In genomic region chr12:94209240-94209639, GRCh38 we compare ENCODE assay signal across 16 cellular contexts.
DNase-seq lines count a peak whose midpoint lies in the region; ATAC-seq and TF ChIP-seq lines count a peak whose summit lies in the region.
"Had no signal": no experiment of that assay in that cellular context is flagged by ENCODE, and none has a peak within 500 bp of the region (broad histone marks: within the 10 kb centered on the region; RNA-seq: fewer than 3 reads in every experiment).

No MANE protein-coding gene starts in this region.

- peaks cover 7% of the 10 kb centered on the region for H3K36me3 Mint-ChIP-seq in CD4-positive, alpha-beta T cell (ENCODE audit: low read depth)
- peaks cover 1% of the 10 kb centered on the region for H3K36me3 Mint-ChIP-seq in activated CD4-positive, alpha-beta memory T cell treated with anti-CD3 and anti-CD28 coated beads for 36 hours

- peak in 1 of 2 donors; percentile 38 for TF ChIP-seq RAD21 in liver (IDR thresholded peaks at IDR 0.05)

- H3K9me3 ChIP-seq in CD4-positive, alpha-beta T cell (ENCODE audit: control insufficient read depth, low read length), result no peaks in the 10 kb centered on the region
- H3K9me3 ChIP-seq in liver (ENCODE audit: control insufficient read depth in 4 of 4, low read length in 3 of 4) (no peaks in the 10 kb centered on the region), lower lobe of right lung (no peaks in the 10 kb centered on the region)
- H3K9me3 ChIP-seq: BE2C, body of pancreas had no signal

- H3K9me3 Mint-ChIP-seq in CD4-positive, alpha-beta T cell, result peaks cover 6% of the 10 kb centered on the region
- H3K9me3 Mint-ChIP-seq in activated CD4-positive, alpha-beta memory T cell treated with anti-CD3 and anti-CD28 coated beads for 36 hours, result no peaks in the 10 kb centered on the region

- peak overlapping the region; percentile 55 for H3K4me3 ChIP-seq in GM12865 (ENCODE audit: low read depth, low read length)
- no peak overlapping the region for H3K4me3 ChIP-seq in liver (ENCODE audit: low read depth in 1 of 3, low read length in 3 of 3)
- no peak overlapping the region for H3K4me3 ChIP-seq in lower lobe of right lung
- H3K4me3 ChIP-seq: body of pancreas, SK-N-MC, skin epidermis had no signal

- intact Hi-C loops in CD4-positive, alpha-beta T cell (cut with DNase I, micrococcal nuclease), result loop anchor here in 1 of 2 experiments (2.0 kb wide), 1 partner anchor 60 kb away; the partner anchor contains the start of gene PLXNC1
- intact Hi-C loops in activated CD4-positive, alpha-beta memory T cell treated with anti-CD3 and anti-CD28 coated beads for 36 hours (cut with micrococcal nuclease), result loop anchor here (2.0 to 5.0 kb wide), 5 partner anchors 22 to 1008 kb away; partner anchors contain the start of genes FGD6 and VEZT
- intact Hi-C loops in lower lobe of right lung (cut with DNase I), result no loop called here

- no peak overlapping the region for H3K4me3 Mint-ChIP-seq in CD4-positive, alpha-beta T cell
- H3K4me3 Mint-ChIP-seq in activated CD4-positive, alpha-beta memory T cell treated with anti-CD3 and anti-CD28 coated beads for 36 hours, result peak overlapping the region; percentile 49
- H3K4me3 Mint-ChIP-seq: nephron progenitor cell had no signal

- H3K36me3 ChIP-seq in liver (ENCODE audit: control insufficient read depth in 4 of 4, insufficient read depth in 3 of 4, low read depth in 1 of 4, low read length in 3 of 4) (no peaks in the 10 kb centered on the region), lower lobe of right lung (no peaks in the 10 kb centered on the region)
- H3K36me3 ChIP-seq: BE2C had no signal

- DNase-seq in CD4-positive, alpha-beta T cell, result no peak
- DNase-seq in GM12865 (ENCODE audit: low read depth) (no peak), lower lobe of right lung (no peak), Kasumi-1 (lab: John Stamatoyannopoulos, UW) (no peak)
- no peak for DNase-seq in activated CD4-positive, alpha-beta memory T cell treated with anti-CD3 and anti-CD28 coated beads for 36 hours
- DNase-seq: activated gamma-delta T cell treated with Interleukin-2 at 50 U/mL for 16 hours, BE2C, body of pancreas, cortex of kidney, DMS 273 treated with DMSO at 0.1 percent for 48 hours, nephron progenitor cell had no signal

- no peaks in the 10 kb centered on the region for H3K27me3 ChIP-seq in CD4-positive, alpha-beta T cell (ENCODE audit: control insufficient read depth, insufficient read depth, low read length)
- H3K27me3 ChIP-seq in liver (ENCODE audit: control insufficient read depth in 4 of 4, insufficient read depth in 4 of 4, low read length in 3 of 4) (no peaks in the 10 kb centered on the region), lower lobe of right lung (ENCODE audit: low read depth) (no peaks in the 10 kb centered on the region)
- H3K27me3 ChIP-seq: BE2C, body of pancreas had no signal

- no peak for ATAC-seq in CD4-positive, alpha-beta T cell (ENCODE audit: poor library complexity)
- ATAC-seq in HG02852 (IDR thresholded peaks at IDR 0.05; ENCODE audit: unreplicated experiment), result no peak
- no peak for ATAC-seq in lower lobe of right lung
- ATAC-seq: body of pancreas had no signal

- POLR2A ChIA-PET in CD4-positive, alpha-beta T cell (lab: Charles Lee), result interaction anchor here (1.2 to 3.9 kb wide), 2 partner anchors 53 to 1335 kb away, joined by 4 to 33 read pairs; no protein-coding TSS in a partner anchor
- POLR2A ChIA-PET in activated CD4-positive, alpha-beta memory T cell treated with anti-CD3 and anti-CD28 coated beads for 36 hours (lab: Charles Lee), result interaction anchor here (0.6 to 2.1 kb wide), 11 partner anchors 35 to 759 kb away, joined by 3 to 14 read pairs (median 4); no protein-coding TSS in a partner anchor

- CTCF ChIA-PET in CD4-positive, alpha-beta T cell (lab: Charles Lee), result no interaction called here
- CTCF ChIA-PET in activated CD4-positive, alpha-beta memory T cell treated with anti-CD3 and anti-CD28 coated beads for 36 hours (lab: Charles Lee), result interaction anchor here (1.1 to 1.9 kb wide), 5 partner anchors 35 to 161 kb away, joined by 3 to 14 read pairs (median 6); partner anchors contain the start of gene PLXNC1

- WGBS in liver, result 33% methylated on average over 8 of the region's 8 CpGs

- H3K27me3 Mint-ChIP-seq in CD4-positive, alpha-beta T cell, result no peaks in the 10 kb centered on the region
- H3K27me3 Mint-ChIP-seq in activated CD4-positive, alpha-beta memory T cell treated with anti-CD3 and anti-CD28 coated beads for 36 hours, result no peaks in the 10 kb centered on the region
- H3K27me3 Mint-ChIP-seq: progenitor cell of endocrine pancreas had no signal

- H3K9ac ChIP-seq in liver (ENCODE audit: low read depth in 1 of 2, low read length in 2 of 2), result no peak overlapping the region

- no peak for TF ChIP-seq CTCF in CD4-positive, alpha-beta T cell (IDR thresholded peaks at IDR 0.05)
- TF ChIP-seq CTCF in GM12865 (IDR thresholded peaks at IDR 0.05; ENCODE audit: insufficient read depth, low read depth, low read length, missing control alignments) (no peak), liver (IDR thresholded peaks at IDR 0.05; ENCODE audit: low read depth, low read length, missing input control) (no peak), lower lobe of right lung (IDR thresholded peaks at IDR 0.05) (no peak)

- peaks cover 0 to 6% (median 0%) of the 10 kb centered on the region in 4 donors for H3K4me1 ChIP-seq in liver (ENCODE audit: control insufficient read depth in 4 of 4, insufficient read depth in 4 of 4, low read length in 3 of 4)
- peaks cover 33% of the 10 kb centered on the region for H3K4me1 ChIP-seq in lower lobe of right lung
- H3K4me1 ChIP-seq: BE2C, body of pancreas had no signal

- H3K4me1 Mint-ChIP-seq in CD4-positive, alpha-beta T cell (ENCODE audit: low read depth), result peaks cover 45% of the 10 kb centered on the region
- peaks cover 53% of the 10 kb centered on the region for H3K4me1 Mint-ChIP-seq in activated CD4-positive, alpha-beta memory T cell treated with anti-CD3 and anti-CD28 coated beads for 36 hours (ENCODE audit: low read depth)

- H3K27ac Mint-ChIP-seq in CD4-positive, alpha-beta T cell, result peak overlapping the region; percentile 97
- peak overlapping the region; percentile 73 for H3K27ac Mint-ChIP-seq in activated CD4-positive, alpha-beta memory T cell treated with anti-CD3 and anti-CD28 coated beads for 36 hours
- H3K27ac Mint-ChIP-seq: progenitor cell of endocrine pancreas had no signal

- no peak overlapping the region for H3K27ac ChIP-seq in CD4-positive, alpha-beta T cell (ENCODE audit: low read depth, low read length)
- H3K27ac ChIP-seq in liver (ENCODE audit: low read depth in 1 of 2, low read length in 2 of 2) (no peak overlapping the region), lower lobe of right lung (no peak overlapping the region)
- H3K27ac ChIP-seq: body of pancreas, SK-N-MC had no signal

TF ChIP-seq in liver, 16 proteins besides CTCF, POLR2A, EP300 and RAD21 (continues in another document):
- TF ChIP-seq HNF4A (conservative IDR thresholded peaks at IDR 0.05) (peak; percentile 74 to 82), JUND (IDR thresholded peaks at IDR 0.05) (peak in 1 of 2 donors; percentile 13), YY1 (IDR thresholded peaks at IDR 0.05) (peak; percentile 32), TAF1 (conservative IDR thresholded peaks at IDR 0.05) (no peak), SP1 (IDR thresholded peaks at IDR 0.05) (no peak), HNF4G (IDR thresholded peaks at IDR 0.05) (peak; percentile 49), NR2F2 (IDR thresholded peaks at IDR 0.05) (peak; percentile 19), RXRA (IDR thresholded peaks at IDR 0.05) (peak; percentile 9 to 29), EGR1 (IDR thresholded peaks at IDR 0.05; ENCODE audit: low read depth in 2 of 2) (no peak), FOXA1 (IDR thresholded peaks at IDR 0.05) (no peak), GABPA (IDR thresholded peaks at IDR 0.05 in 1 of 2, conservative IDR thresholded peaks at IDR 0.05 in 1 of 2) (no peak), REST (IDR thresholded peaks at IDR 0.05) (no peak)
- TF ChIP-seq, protein P1, sequence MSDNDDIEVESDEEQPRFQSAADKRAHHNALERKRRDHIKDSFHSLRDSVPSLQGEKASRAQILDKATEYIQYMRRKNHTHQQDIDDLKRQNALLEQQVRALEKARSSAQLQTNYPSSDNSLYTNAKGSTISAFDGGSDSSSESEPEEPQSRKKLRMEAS (IDR thresholded peaks at IDR 0.05), result no peak
- TF ChIP-seq, protein P2, sequence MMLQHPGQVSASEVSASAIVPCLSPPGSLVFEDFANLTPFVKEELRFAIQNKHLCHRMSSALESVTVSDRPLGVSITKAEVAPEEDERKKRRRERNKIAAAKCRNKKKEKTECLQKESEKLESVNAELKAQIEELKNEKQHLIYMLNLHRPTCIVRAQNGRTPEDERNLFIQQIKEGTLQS (IDR thresholded peaks at IDR 0.05), result no peak
